8 cellular contexts compared by ENCODE assay signal in genomic region chr5:34914671-34915138, GRCh38. TPM values are rescaled to one million over a fixed set of nuclear protein-coding genes. Genes with fewer than 3 reads are reported as not detected.
DNase-seq lines count a peak whose midpoint lies in the region; ATAC-seq and TF ChIP-seq lines count a peak whose summit lies in the region.

No MANE protein-coding gene starts in this region.

- ATAC-seq in GM21381 (IDR thresholded peaks at IDR 0.05; ENCODE audit: unreplicated experiment) (peak; percentile 14), HG03558 (IDR thresholded peaks at IDR 0.05; ENCODE audit: extremely low read depth, unreplicated experiment) (peak; percentile 5)

- peaks cover 2% of the 10 kb centered on the region for H3K4me1 ChIP-seq in prostate gland (replicated peaks)

- H3K36me3 Mint-ChIP-seq in activated CD4-positive, alpha-beta T cell treated with anti-CD3 and anti-CD28 coated beads, Interleukin-2, amount 10 ng/mL, durations not matched to agents 24 days and 14 days (ENCODE audit: low read depth) = peaks cover 37% of the 10 kb centered on the region

- H3K36me3 ChIP-seq in prostate gland = no peaks in the 10 kb centered on the region

- intact Hi-C loops in activated CD4-positive, alpha-beta T cell treated with anti-CD3 and anti-CD28 coated beads, Interleukin-2, amount 10 ng/mL, durations not matched to agents 24 days and 14 days (cut with micrococcal nuclease) = loop anchor here (1.0 to 10.0 kb wide), 8 partner anchors 10 to 1473 kb away; partner anchors contain the start of genes AMACR, DNAJC21, LMBRD2 and NADK2
- intact Hi-C loops in prostate gland (cut with DNase I) = no loop called here

- H3K4me3 ChIP-seq in foreskin fibroblast (ENCODE audit: low read depth in 1 of 2, low read length in 2 of 2) (peak overlapping the region; percentile 91 to 99), prostate gland (peak overlapping the region; percentile 75 to 89)

- H3K27me3 ChIP-seq in prostate gland (replicated peaks; ENCODE audit: insufficient read depth) = no peaks in the 10 kb centered on the region

- no peaks in the 10 kb centered on the region for H3K27me3 Mint-ChIP-seq in activated CD4-positive, alpha-beta T cell treated with anti-CD3 and anti-CD28 coated beads, Interleukin-2, amount 10 ng/mL, durations not matched to agents 24 days and 14 days

- H3K9me3 Mint-ChIP-seq in activated CD4-positive, alpha-beta T cell treated with anti-CD3 and anti-CD28 coated beads, Interleukin-2, amount 10 ng/mL, durations not matched to agents 24 days and 14 days = no peaks in the 10 kb centered on the region

- H3K4me1 Mint-ChIP-seq in activated CD4-positive, alpha-beta T cell treated with anti-CD3 and anti-CD28 coated beads, Interleukin-2, amount 10 ng/mL, durations not matched to agents 24 days and 14 days = peaks cover 20% of the 10 kb centered on the region

- no peak for TF ChIP-seq CTCF in foreskin fibroblast (IDR thresholded peaks at IDR 0.05; ENCODE audit: low read depth, low read length)
- no peak for TF ChIP-seq CTCF in prostate gland (IDR thresholded peaks at IDR 0.05)

- H3K4me3 Mint-ChIP-seq in activated CD4-positive, alpha-beta T cell treated with anti-CD3 and anti-CD28 coated beads, Interleukin-2, amount 10 ng/mL, durations not matched to agents 24 days and 14 days = no peak overlapping the region

- 3% methylated on average over 20 of the region's 20 CpGs for WGBS in prostate gland

- no peaks in the 10 kb centered on the region for H3K9me3 ChIP-seq in prostate gland

- peak overlapping the region; percentile 84 to 87 for H3K27ac ChIP-seq in prostate gland

- DNase-seq in EH (ENCODE audit: low read depth) (peak; percentile 56), foreskin fibroblast (peak; percentile 8 to 28), prostate gland (ENCODE audit: low spot score) (peak; percentile 11), MV-4-11 (lab: John Stamatoyannopoulos, UW) (no peak)
- DNase-seq in activated CD4-positive, alpha-beta T cell treated with anti-CD3 and anti-CD28 coated beads, Interleukin-2, amount 10 ng/mL, durations not matched to agents 24 days and 14 days = peak; percentile 76
- no peak for DNase-seq in activated CD4-positive, CD25-positive, alpha-beta regulatory T cell (lab: John Stamatoyannopoulos, UW)

- H3K27ac Mint-ChIP-seq in activated CD4-positive, alpha-beta T cell treated with anti-CD3 and anti-CD28 coated beads, Interleukin-2, amount 10 ng/mL, durations not matched to agents 24 days and 14 days = no peak overlapping the region

- TF ChIP-seq POLR2A in prostate gland (IDR thresholded peaks at IDR 0.05) = no peak

RNA-seq across cellular contexts. Expression of gene RAD1, which starts 0.6 kb away (rescaled TPM):
- 46.4 and 48.9 TPM in 2 replicates for total RNA-seq in activated CD4-positive, alpha-beta T cell treated with anti-CD3 and anti-CD28 coated beads, Interleukin-2, amount 10 ng/mL, durations not matched to agents 24 days and 14 days
- total RNA-seq in prostate gland = 10 to 100 TPM; 18.4 to 28.1 TPM

RNA-seq across cellular contexts. Expression of gene BRIX1, which starts 0.8 kb away (rescaled TPM):
- total RNA-seq in activated CD4-positive, alpha-beta T cell treated with anti-CD3 and anti-CD28 coated beads, Interleukin-2, amount 10 ng/mL, durations not matched to agents 24 days and 14 days = 120 and 128 TPM in 2 replicates
- 10 to 100 TPM; 15.6 to 20.4 TPM for total RNA-seq in prostate gland

RNA-seq across cellular contexts. Expression of gene DNAJC21, which starts 14.7 kb away (rescaled TPM):
- total RNA-seq in activated CD4-positive, alpha-beta T cell treated with anti-CD3 and anti-CD28 coated beads, Interleukin-2, amount 10 ng/mL, durations not matched to agents 24 days and 14 days = 69.0 and 69.6 TPM in 2 replicates
- total RNA-seq in prostate gland = 10 to 100 TPM; 30.6 to 36.5 TPM

Comparison
In these comparisons a context has a peak if more than half of its experiments do, and no peak if none do; other contexts are left out.
1. DNase-seq: peak in EH (single experiment), activated CD4-positive, alpha-beta T cell treated with anti-CD3 and anti-CD28 coated beads, Interleukin-2, amount 10 ng/mL, durations not matched to agents 24 days and 14 days (single experiment), foreskin fibroblast (2 of 2) and prostate gland (single experiment); none in MV-4-11 (single experiment) and activated CD4-positive, CD25-positive, alpha-beta regulatory T cell (0 of 4).